In the genomic region with DNA sequence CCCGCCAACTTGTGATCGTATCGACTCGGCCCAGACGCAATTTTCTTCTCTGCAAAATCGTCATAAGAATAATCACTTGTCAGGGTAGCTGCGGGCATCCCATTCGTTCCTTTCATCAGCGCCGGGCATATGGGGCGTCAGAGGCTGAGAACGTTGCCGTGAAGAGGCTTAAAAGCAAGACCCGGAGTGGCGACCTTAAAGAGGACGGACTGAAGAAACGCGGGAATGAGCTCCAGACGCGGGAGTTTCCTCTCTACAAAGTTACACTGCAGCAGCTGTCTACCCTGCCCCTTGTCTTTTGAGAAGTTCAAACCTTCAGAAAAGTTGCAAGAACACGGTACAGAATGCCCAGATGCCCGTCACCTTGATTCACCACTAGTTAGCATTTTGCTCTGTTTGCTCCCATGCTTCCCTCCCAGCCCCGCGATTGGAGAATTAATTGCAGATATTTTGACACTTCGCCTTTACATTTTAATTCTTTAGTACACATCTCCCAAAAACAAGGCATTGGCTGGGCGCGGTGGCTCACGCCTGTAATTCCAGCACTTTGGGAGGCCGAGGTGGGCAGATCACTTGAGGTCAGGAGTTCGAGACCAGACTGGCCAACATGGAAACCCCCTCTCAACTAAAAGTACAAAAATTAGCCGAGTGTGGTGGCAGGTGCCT, we compare ENCODE assay signal across 8 cellular contexts. TPM values are rescaled to one million over a fixed set of nuclear protein-coding genes. Genes with fewer than 3 reads are reported as not detected.
DNase-seq lines count a peak whose midpoint lies in the region; ATAC-seq and TF ChIP-seq lines count a peak whose summit lies in the region.

No MANE protein-coding gene starts in this region.

- peak overlapping the region; percentile 60 to 98 (median 87) for H3K4me3 ChIP-seq in dorsolateral prefrontal cortex

- CTCF ChIA-PET in activated naive CD4-positive, alpha-beta T cell treated with anti-CD3 and anti-CD28 coated beads, Interleukin-2, amount 10 ng/mL, durations not matched to agents 7 days and 5 days (lab: Charles Lee): interaction anchor here (1.5 to 4.1 kb wide), 5 partner anchors 31 to 67 kb away, joined by 3 to 106 read pairs (median 11); partner anchors contain the start of gene PGD

- H3K4me1 Mint-ChIP-seq in activated naive CD4-positive, alpha-beta T cell treated with anti-CD3 and anti-CD28 coated beads, Interleukin-2, amount 10 ng/mL, durations not matched to agents 7 days and 5 days: peaks cover 33% of the 10 kb centered on the region
- H3K4me1 Mint-ChIP-seq in nephron: peaks cover 28% of the 10 kb centered on the region

- ATAC-seq in HG03139 (IDR thresholded peaks at IDR 0.05; ENCODE audit: unreplicated experiment): no peak

- H3K27me3 Mint-ChIP-seq in activated naive CD4-positive, alpha-beta T cell treated with anti-CD3 and anti-CD28 coated beads, Interleukin-2, amount 10 ng/mL, durations not matched to agents 7 days and 5 days: no peaks in the 10 kb centered on the region
- H3K27me3 Mint-ChIP-seq in nephron (ENCODE audit: low read depth): no peaks in the 10 kb centered on the region

- no peaks in the 10 kb centered on the region for H3K9me3 Mint-ChIP-seq in activated naive CD4-positive, alpha-beta T cell treated with anti-CD3 and anti-CD28 coated beads, Interleukin-2, amount 10 ng/mL, durations not matched to agents 7 days and 5 days
- H3K9me3 Mint-ChIP-seq in nephron: no peaks in the 10 kb centered on the region

- H3K27ac ChIP-seq in dorsolateral prefrontal cortex: peak overlapping the region in 44 of 59 donors; percentile 26 to 90 (median 74)

- H3K27ac Mint-ChIP-seq in activated naive CD4-positive, alpha-beta T cell treated with anti-CD3 and anti-CD28 coated beads, Interleukin-2, amount 10 ng/mL, durations not matched to agents 7 days and 5 days: peak overlapping the region; percentile 73
- H3K27ac Mint-ChIP-seq in nephron: peak overlapping the region; percentile 85 to 92 (median 91)

- peak overlapping the region; percentile 72 for H3K4me3 Mint-ChIP-seq in activated naive CD4-positive, alpha-beta T cell treated with anti-CD3 and anti-CD28 coated beads, Interleukin-2, amount 10 ng/mL, durations not matched to agents 7 days and 5 days
- peak overlapping the region; percentile 89 to 95 (median 92) for H3K4me3 Mint-ChIP-seq in nephron

- H3K36me3 Mint-ChIP-seq in activated naive CD4-positive, alpha-beta T cell treated with anti-CD3 and anti-CD28 coated beads, Interleukin-2, amount 10 ng/mL, durations not matched to agents 7 days and 5 days: no peaks in the 10 kb centered on the region
- no peaks in the 10 kb centered on the region for H3K36me3 Mint-ChIP-seq in nephron (ENCODE audit: low read depth)

- TF ChIP-seq CTCF in dorsolateral prefrontal cortex (IDR thresholded peaks at IDR 0.05 in 54 of 56, conservative IDR thresholded peaks at IDR 0.05 in 2 of 56; ENCODE audit: low read depth in 1 of 56, partially characterized antibody in 56 of 56) (no peak), nephron (IDR thresholded peaks at IDR 0.05; ENCODE audit: unreplicated experiment in 3 of 3) (no peak)

- H3K27me3 ChIP-seq in dorsolateral prefrontal cortex: no peaks in the 10 kb centered on the region

- intact Hi-C loops in dorsolateral prefrontal cortex (cut with DNase I): loop anchor here (2.0 to 5.0 kb wide), 5 partner anchors 32 to 220 kb away; partner anchors contain the start of genes PGD (in 2 of the 2), DFFA (in 1 of the 2), KIF1B (in 1 of the 2) and PEX14 (in 1 of the 2)

- no peak for DNase-seq in activated naive CD4-positive, alpha-beta T cell treated with anti-CD3 and anti-CD28 coated beads, Interleukin-2, amount 10 ng/mL, durations not matched to agents 7 days and 5 days
- DNase-seq in activated naive CD4-positive, alpha-beta T cell treated with Interleukin-2 at 50 U/mL for 16 hours: no peak
- peak; percentile 64 for DNase-seq in RKO (ENCODE audit: low spot score)
- DNase-seq in dorsolateral prefrontal cortex: no peak
- no peak for DNase-seq in NCI-H2081 treated with DMSO at 0.1 percent for 48 hours (lab: John Stamatoyannopoulos, UW)
- DNase-seq in HPDE6-E6E7 (ENCODE audit: extremely low spot score): no peak

RNA-seq across cellular contexts. Expression of gene CENPS, which starts 1.0 kb away (rescaled TPM):
- total RNA-seq in dorsolateral prefrontal cortex: 10 to 100 TPM in 108 of 120 experiments, 1 to 10 TPM in 12; 7.2 to 24.1 (median 14.9) TPM

RNA-seq across cellular contexts. Expression of gene CORT, which starts 18.6 kb away (rescaled TPM):
- 1 to 10 TPM in 117 of 120 experiments, under 1 TPM in 2, not detected in 1; 0.99 to 10.0 (median 3.4) TPM for total RNA-seq in dorsolateral prefrontal cortex

RNA-seq across cellular contexts. Expression of gene PGD, which starts 32.3 kb away (rescaled TPM):
- 10 to 100 TPM; 47.6 to 99.3 (median 70.6) TPM for total RNA-seq in dorsolateral prefrontal cortex

RNA-seq across cellular contexts. Expression of gene DFFA, which starts 41.1 kb away (rescaled TPM):
- total RNA-seq in dorsolateral prefrontal cortex: 10 to 100 TPM; 20.0 to 49.9 (median 32.7) TPM

RNA-seq across cellular contexts. Expression of gene PEX14, which starts 43.6 kb away (rescaled TPM):
- 10 to 100 TPM; 24.3 to 45.5 (median 35.0) TPM for total RNA-seq in dorsolateral prefrontal cortex
